28 cellular contexts compared by ENCODE assay signal in the genomic region with DNA sequence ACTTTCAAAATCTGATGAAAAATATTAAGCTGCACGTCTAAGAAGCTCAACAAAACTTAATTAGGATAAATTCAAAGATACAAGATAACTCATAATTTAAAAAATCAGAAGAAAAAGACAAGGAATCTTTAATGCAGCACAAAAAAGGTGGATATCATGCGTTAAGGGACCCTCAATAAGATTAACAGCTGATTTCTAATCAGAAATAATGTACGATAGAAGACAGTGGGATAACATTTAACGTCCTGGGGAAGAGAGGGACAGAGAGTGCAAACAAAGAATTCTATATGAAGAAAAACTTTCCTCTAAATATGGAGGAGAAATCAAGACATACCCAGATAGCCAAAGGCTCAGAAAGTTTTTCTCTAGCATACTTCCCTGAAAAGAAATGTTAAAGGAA.
"Had no signal": no experiment of that assay in that cellular context is flagged by ENCODE, and none has a peak within 500 bp of the region (broad histone marks: within the 10 kb centered on the region; RNA-seq: fewer than 3 reads in every experiment).

No MANE protein-coding gene starts in this region.

- H3K27ac ChIP-seq: coronary artery, dorsolateral prefrontal cortex, epithelial cell of prostate, esophagus squamous epithelium, gastrocnemius medialis, heart right ventricle, left lung, lower lobe of right lung had no signal

- H3K4me3 Mint-ChIP-seq: mesothelial cell of epicardium, naive B cell had no signal

- H3K4me1 ChIP-seq: esophagus squamous epithelium, gastrocnemius medialis, heart right ventricle, left lung, lower lobe of right lung had no signal

- H3K27me3 Mint-ChIP-seq: naive B cell had no signal

- DNase-seq: dermis blood vessel endothelial cell; dorsolateral prefrontal cortex; effector CD4-positive, alpha-beta T cell; effector memory CD4-positive, alpha-beta T cell; erythroblast; esophagus squamous epithelium; foreskin fibroblast; foreskin melanocyte; gastrocnemius medialis; glutamatergic neuron; head of caudate nucleus; heart right ventricle; hippocampal formation; left cardiac atrium; left lung; left ventricle myocardium superior; lower lobe of right lung; mesenchymal stem cell; mucosa of descending colon; naive B cell had no signal

- H3K4me1 Mint-ChIP-seq: mesothelial cell of epicardium, naive B cell had no signal

- H3K27me3 ChIP-seq: dorsolateral prefrontal cortex, esophagus squamous epithelium, gastrocnemius medialis, heart right ventricle, left lung had no signal

- H3K27ac Mint-ChIP-seq: mesothelial cell of epicardium, naive B cell had no signal

- H3K36me3 ChIP-seq: esophagus squamous epithelium, gastrocnemius medialis, heart right ventricle, left lung, lower lobe of right lung had no signal

- H3K36me3 Mint-ChIP-seq: mesothelial cell of epicardium, naive B cell had no signal

- ATAC-seq: esophagus mucosa, gastrocnemius medialis, heart right ventricle, left cardiac atrium, left lung, left ventricle myocardium superior, lower lobe of right lung, mucosa of descending colon had no signal

- H3K4me3 ChIP-seq: coronary artery, dorsolateral prefrontal cortex, esophagus squamous epithelium, gastrocnemius medialis, heart right ventricle, left lung, lower lobe of right lung, mucosa of descending colon had no signal

- FAIRE-seq: colon, endometrium, islet of Langerhans, keratinocyte had no signal

- H3K9me3 ChIP-seq: esophagus squamous epithelium, gastrocnemius medialis, lower lobe of right lung, mucosa of descending colon had no signal
